In the genomic region with DNA sequence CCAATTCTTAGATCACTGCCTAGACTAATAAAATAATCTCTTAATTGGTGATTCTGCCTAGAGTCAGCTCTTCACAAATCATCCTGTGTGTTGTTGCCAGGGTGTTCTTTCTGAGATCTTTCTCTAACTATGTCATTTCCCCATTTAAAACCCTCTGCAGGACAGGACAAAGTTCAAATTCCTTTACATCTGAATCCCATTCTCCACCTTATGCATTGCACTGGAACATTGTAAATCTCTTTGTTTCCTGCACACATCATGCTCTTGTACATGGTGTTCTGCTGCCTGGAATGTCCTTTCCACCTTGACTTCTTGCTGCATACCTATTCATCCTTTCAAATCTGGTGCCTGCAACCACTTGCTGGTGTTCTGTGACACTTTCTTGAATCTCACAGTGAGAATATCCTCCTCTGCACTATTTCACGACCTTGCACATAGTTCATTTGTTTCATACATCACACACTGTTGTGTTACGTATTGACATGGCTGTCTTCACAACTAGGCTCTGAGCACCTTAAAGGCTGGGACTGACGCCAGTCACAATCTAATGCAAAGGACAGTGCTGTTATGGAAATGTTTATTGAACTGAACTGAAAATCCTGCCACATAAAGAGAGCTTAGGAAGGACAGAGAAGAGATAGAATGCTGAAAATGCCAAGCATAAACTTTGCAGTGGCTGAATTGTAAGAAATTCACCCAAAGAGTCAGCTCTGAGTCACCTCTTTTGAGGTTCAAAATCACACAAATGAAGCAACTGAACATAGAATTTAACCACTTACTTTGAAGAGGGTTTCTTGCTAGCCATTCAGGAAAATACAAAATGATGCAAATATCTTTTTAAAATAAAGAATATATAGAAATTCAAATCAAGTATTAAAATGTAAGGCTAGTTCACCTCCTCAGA, we compare ENCODE assay signal across 18 cellular contexts. TPM values are rescaled to one million over a fixed set of nuclear protein-coding genes. Genes with fewer than 3 reads are reported as not detected.
DNase-seq lines count a peak whose midpoint lies in the region; TF ChIP-seq lines count a peak whose summit lies in the region.
"Had no signal": no experiment of that assay in that cellular context is flagged by ENCODE, and none has a peak within 500 bp of the region (broad histone marks: within the 10 kb centered on the region; RNA-seq: fewer than 3 reads in every experiment).

No MANE protein-coding gene starts in this region.

- WGBS in sigmoid colon, 2 donors = 39 to 74% methylated on average over 3 of the region's 3 CpGs

- H3K4me1 Mint-ChIP-seq in nephron = no peaks in the 10 kb centered on the region
- H3K4me1 Mint-ChIP-seq: CD4-positive, alpha-beta memory T cell had no signal

- H3K9me3 Mint-ChIP-seq in nephron = no peaks in the 10 kb centered on the region
- H3K9me3 Mint-ChIP-seq: activated T-cell treated with anti-CD3 and anti-CD28 coated beads, Interleukin-2, amount 50 U/mL, for 24 hours; CD4-positive, alpha-beta memory T cell; natural killer cell treated with Interleukin-12 subunit alpha and Interleukin-12 subunit beta and Interleukin-15 and Interleukin-18, amount 100 ng/mL, for 72 hours had no signal

- H3K27me3 Mint-ChIP-seq in nephron (ENCODE audit: low read depth) = peaks cover 3% of the 10 kb centered on the region
- H3K27me3 Mint-ChIP-seq: activated T-cell treated with anti-CD3 and anti-CD28 coated beads, Interleukin-2, amount 50 U/mL, for 24 hours; CD4-positive, alpha-beta memory T cell had no signal

- H3K4me3 ChIP-seq in fibroblast of mammary gland (ENCODE audit: control insufficient read depth, low read depth, low read length) (no peak overlapping the region), sigmoid colon (no peak overlapping the region)
- H3K4me3 ChIP-seq: adrenal gland, skin epidermis had no signal

- no peak overlapping the region for H3K27ac ChIP-seq in sigmoid colon
- H3K27ac ChIP-seq: adrenal gland, skin epidermis had no signal

- TF ChIP-seq POLR2A in sigmoid colon (IDR thresholded peaks at IDR 0.05) = no peak

- peak; percentile 61 for DNase-seq in ELR (ENCODE audit: low read depth)
- DNase-seq in NCI-H460 (ENCODE audit: extremely low read depth, low read depth) = peak; percentile 18
- DNase-seq in fibroblast of mammary gland (ENCODE audit: low read depth) = peak; percentile 71
- no peak for DNase-seq in activated CD4-positive, alpha-beta T cell treated with anti-CD3 and anti-CD28 coated beads, Interleukin-2, amount 50 U/mL, for 4 hours
- DNase-seq in DMS79 treated with DMSO at 0.1 percent for 48 hours (lab: John Stamatoyannopoulos, UW) = no peak
- no peak for DNase-seq in islet precursor cell
- no peak for DNase-seq in sigmoid colon
- DNase-seq: activated CD4-positive, CD25-positive, alpha-beta regulatory T cell; activated T-cell treated with anti-CD3 and anti-CD28 coated beads, Interleukin-2, amount 50 U/mL, for 24 hours; adrenal gland; CD4-positive, alpha-beta memory T cell; dermis blood vessel endothelial cell; GDM1; NCI-H1105 treated with DMSO at 0.1 percent for 48 hours; NCI-H446 treated with DMSO at 0.1 percent for 48 hours had no signal

- peak overlapping the region in 2 of 3 experiments; percentile 2 to 20 for H3K27ac Mint-ChIP-seq in nephron
- H3K27ac Mint-ChIP-seq: activated T-cell treated with anti-CD3 and anti-CD28 coated beads, Interleukin-2, amount 50 U/mL, for 24 hours; CD4-positive, alpha-beta memory T cell; natural killer cell treated with Interleukin-12 subunit alpha and Interleukin-12 subunit beta and Interleukin-15 and Interleukin-18, amount 100 ng/mL, for 72 hours had no signal

- H3K27me3 ChIP-seq in sigmoid colon = no peaks in the 10 kb centered on the region
- H3K27me3 ChIP-seq: adrenal gland had no signal

- no peaks in the 10 kb centered on the region for H3K36me3 Mint-ChIP-seq in nephron (ENCODE audit: low read depth)
- H3K36me3 Mint-ChIP-seq: CD4-positive, alpha-beta memory T cell; natural killer cell treated with Interleukin-12 subunit alpha and Interleukin-12 subunit beta and Interleukin-15 and Interleukin-18, amount 100 ng/mL, for 72 hours had no signal

- no peaks in the 10 kb centered on the region for H3K4me1 ChIP-seq in sigmoid colon

- intact Hi-C loops in sigmoid colon (cut with DNase I) = no loop called here

- no peaks in the 10 kb centered on the region for H3K9me3 ChIP-seq in sigmoid colon
- H3K9me3 ChIP-seq: adrenal gland had no signal

- TF ChIP-seq EP300 in sigmoid colon (IDR thresholded peaks at IDR 0.05) = no peak

- no peaks in the 10 kb centered on the region for H3K36me3 ChIP-seq in sigmoid colon
- H3K36me3 ChIP-seq: adrenal gland had no signal

- no peak for TF ChIP-seq CTCF in fibroblast of mammary gland (conservative IDR thresholded peaks at IDR 0.05; ENCODE audit: control insufficient read depth, insufficient read depth, low read depth, low read length)
- no peak for TF ChIP-seq CTCF in nephron (IDR thresholded peaks at IDR 0.05; ENCODE audit: unreplicated experiment in 3 of 3)
- no peak for TF ChIP-seq CTCF in sigmoid colon (IDR thresholded peaks at IDR 0.05)

- H3K4me3 Mint-ChIP-seq in nephron = no peak overlapping the region
- H3K4me3 Mint-ChIP-seq: activated T-cell treated with anti-CD3 and anti-CD28 coated beads, Interleukin-2, amount 50 U/mL, for 24 hours; CD4-positive, alpha-beta memory T cell; natural killer cell treated with Interleukin-12 subunit alpha and Interleukin-12 subunit beta and Interleukin-15 and Interleukin-18, amount 100 ng/mL, for 72 hours had no signal

RNA-seq across cellular contexts. Expression of gene SMIM14, which starts 26.4 kb away (rescaled TPM):
- 28.3 and 40.1 TPM in 2 replicates for total RNA-seq in NCI-H460 (2014; rRNA removed; shearing (Covaris generic))
- polyA plus RNA-seq in NCI-H460 (2014; cell fraction: nucleus; rRNA removed) = 10.8 and 14.7 TPM in 2 replicates
- total RNA-seq in sigmoid colon = 10 to 100 TPM; 16.6 to 33.9 (median 27.8) TPM
- 100 to 1,000 TPM in 2 of 3 donors, 10 to 100 TPM in 1; 43.5 to 341 (median 174) TPM for polyA plus RNA-seq in sigmoid colon

RNA-seq across cellular contexts. Expression of gene UBE2K, which starts 32.9 kb away (rescaled TPM):
- 29.3 and 33.4 TPM in 2 replicates for total RNA-seq in NCI-H460 (2014; rRNA removed; shearing (Covaris generic))
- 20.3 and 26.2 TPM in 2 replicates for polyA plus RNA-seq in NCI-H460 (2014; cell fraction: nucleus; rRNA removed)
- total RNA-seq in sigmoid colon = 10 to 100 TPM; 25.2 to 37.8 (median 31.4) TPM
- polyA plus RNA-seq in sigmoid colon = 10 to 100 TPM; 37.3 to 56.4 (median 43.2) TPM

Comparison
In these comparisons a context has a peak if more than half of its experiments do, and no peak if none do; other contexts are left out.
1. DNase-seq: peak in ELR (single experiment), NCI-H460 (single experiment) and fibroblast of mammary gland (single experiment); none in activated CD4-positive, alpha-beta T cell treated with anti-CD3 and anti-CD28 coated beads, Interleukin-2, amount 50 U/mL, for 4 hours (0 of 2), DMS79 treated with DMSO at 0.1 percent for 48 hours (single experiment), islet precursor cell (single experiment) and sigmoid colon (single experiment).